Comparison of ENCODE assay signal across 8 cellular contexts in genomic region chr20:56608376-56608775, GRCh38.
"Had no signal": no experiment of that assay in that cellular context is flagged by ENCODE, and none has a peak within 500 bp of the region (broad histone marks: within the 10 kb centered on the region; RNA-seq: fewer than 3 reads in every experiment).

No MANE protein-coding gene starts in this region.

- H3K9me3 ChIP-seq: HAP-1 had no signal

- H3K27ac Mint-ChIP-seq: GM23338, HFFc6 had no signal

- H2AFZ ChIP-seq: GM23248, GM23338 had no signal

- H3K4me2 ChIP-seq: GM23338 had no signal

- H3K4me3 Mint-ChIP-seq: GM23338, H9, HFFc6 had no signal

- H3K4me1 ChIP-seq: HAP-1 had no signal

- H3K36me3 ChIP-seq: HAP-1 had no signal

- H3K9me3 Mint-ChIP-seq: GM23338, H9, HFFc6 had no signal

- H3K9ac ChIP-seq: GM23248 had no signal

- DNase-seq: GM23248, GOT3, H7, H9, HCEC 1CT, HFFc6 had no signal

- H3K4me3 ChIP-seq: GM23248, GM23338, HAP-1 had no signal

- H3K27ac ChIP-seq: GM23248 had no signal
